1 cellular context compared by ENCODE assay signal in the genomic region with DNA sequence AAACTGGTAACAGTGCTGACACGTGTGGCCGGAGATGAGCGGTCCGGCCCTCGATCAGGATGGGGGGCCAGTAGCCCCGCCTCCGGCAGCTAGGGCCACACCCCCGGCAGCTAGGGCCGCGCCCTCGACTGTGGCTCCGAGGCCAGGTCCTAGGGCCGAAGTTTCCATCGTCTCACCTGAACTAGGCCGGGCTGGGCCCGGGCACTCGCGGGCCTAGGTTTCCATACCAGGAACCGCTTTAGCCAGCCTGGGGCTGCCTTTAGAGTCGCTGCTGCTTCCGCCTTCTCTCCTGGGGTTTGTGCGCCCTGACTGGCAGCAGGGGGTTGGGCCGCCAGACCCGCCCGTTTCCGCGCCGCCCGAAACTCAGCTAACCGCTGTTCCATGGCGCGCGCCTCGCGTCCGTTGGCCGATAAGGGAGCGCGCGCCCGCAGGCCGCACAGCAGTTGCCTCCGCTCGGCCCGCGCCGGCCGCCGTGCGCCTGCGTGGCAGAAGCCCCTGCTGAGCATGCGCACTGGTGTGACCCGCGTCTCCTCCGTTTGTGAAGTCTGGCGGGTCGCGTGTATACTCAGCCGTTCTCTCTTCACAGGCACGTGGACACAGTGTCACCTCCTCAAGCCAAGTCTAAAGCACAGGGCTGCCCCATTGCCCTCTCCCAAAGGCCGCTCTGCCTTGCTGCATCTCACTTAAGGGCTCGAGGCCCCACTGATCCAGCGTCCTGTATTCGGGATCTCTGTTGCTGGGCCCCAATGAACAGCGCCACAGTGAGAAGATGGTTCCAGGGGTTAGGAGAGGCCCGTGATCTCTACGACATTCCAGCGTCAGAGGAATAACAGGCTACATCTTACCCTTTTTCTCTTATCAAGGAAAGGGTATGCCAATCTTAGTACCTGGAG.
TF ChIP-seq lines count a peak whose summit lies in the region.

Gene SAYSD1, minus strand, starts transcription at position 480 of the 893 bp plus-strand sequence. Its CDS starts 97 bp downstream, at position 383.

TF ChIP-seq in HepG2, 621 proteins besides CTCF, POLR2A, EP300 and RAD21 (continued from another document and continues in another):
- peak; percentile 96 for TF ChIP-seq ZBTB4 (CRISPR knock-in tag; IDR thresholded peaks at IDR 0.05; ENCODE audit: borderline replicate concordance)
- TF ChIP-seq ZBTB20 (CRISPR knock-in tag; IDR thresholded peaks at IDR 0.05; ENCODE audit: borderline replicate concordance, low read depth): peak; percentile 92
- TF ChIP-seq, protein P1, sequence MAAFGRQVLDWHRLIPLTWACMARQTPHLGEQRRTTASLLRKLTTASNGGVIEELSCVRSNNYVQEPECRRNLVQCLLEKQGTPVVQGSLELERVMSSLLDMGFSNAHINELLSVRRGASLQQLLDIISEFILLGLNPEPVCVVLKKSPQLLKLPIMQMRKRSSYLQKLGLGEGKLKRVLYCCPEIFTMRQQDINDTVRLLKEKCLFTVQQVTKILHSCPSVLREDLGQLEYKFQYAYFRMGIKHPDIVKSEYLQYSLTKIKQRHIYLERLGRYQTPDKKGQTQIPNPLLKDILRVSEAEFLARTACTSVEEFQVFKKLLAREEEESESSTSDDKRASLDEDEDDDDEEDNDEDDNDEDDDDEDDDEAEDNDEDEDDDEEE (CRISPR knock-in tag; IDR thresholded peaks at IDR 0.05): peak; percentile 98
- peak; percentile 90 for TF ChIP-seq HIVEP1 (CRISPR knock-in tag; IDR thresholded peaks at IDR 0.05)
- peak; percentile 91 for TF ChIP-seq ZNF343 (CRISPR knock-in tag; IDR thresholded peaks at IDR 0.05)
- TF ChIP-seq TBX2 (CRISPR knock-in tag; IDR thresholded peaks at IDR 0.05; ENCODE audit: borderline replicate concordance): peak; percentile 85
- TF ChIP-seq ZNF564 (CRISPR knock-in tag; IDR thresholded peaks at IDR 0.05): peak; percentile 84
- TF ChIP-seq ZNF160 (CRISPR knock-in tag; IDR thresholded peaks at IDR 0.05): peak; percentile 93; the same call in 1 of the 2 replicates
- TF ChIP-seq FOSL2 (CRISPR knock-in tag; IDR thresholded peaks at IDR 0.05): peak; percentile 20; the same call in 1 of the 2 replicates
- TF ChIP-seq UBTF (CRISPR knock-in tag; IDR thresholded peaks at IDR 0.05): peak; percentile 93
- peak; percentile 49; the same call in 1 of the 2 replicates for TF ChIP-seq ZNF3 (CRISPR knock-in tag; IDR thresholded peaks at IDR 0.05)
- no peak for TF ChIP-seq HNRNPH1 (optimal IDR thresholded peaks at IDR 0.05; ENCODE audit: low read depth, low read length)
- TF ChIP-seq NFKB2 (CRISPR knock-in tag; IDR thresholded peaks at IDR 0.05; ENCODE audit: borderline replicate concordance): peak; percentile 99
- TF ChIP-seq ZNF746 (CRISPR knock-in tag; IDR thresholded peaks at IDR 0.05): peak; percentile 84
- peak; percentile 79; the same call in 1 of the 2 replicates for TF ChIP-seq ZNF280D (CRISPR knock-in tag; IDR thresholded peaks at IDR 0.05)
- peak; percentile 97 for TF ChIP-seq ZNF616 (CRISPR knock-in tag; IDR thresholded peaks at IDR 0.05; ENCODE audit: low read depth)
- TF ChIP-seq ZEB1 (IDR thresholded peaks at IDR 0.05; ENCODE audit: insufficient replicate concordance, low read depth): peak; percentile 80
- no peak; the same call in 1 of the 2 replicates for TF ChIP-seq ZNF512 (CRISPR knock-in tag; IDR thresholded peaks at IDR 0.05)
- no peak for TF ChIP-seq PHB2 (IDR thresholded peaks at IDR 0.05; ENCODE audit: partially characterized antibody)
- TF ChIP-seq RBM22 (optimal IDR thresholded peaks at IDR 0.05; ENCODE audit: low read length): no peak
- TF ChIP-seq ZNF720 (CRISPR knock-in tag; IDR thresholded peaks at IDR 0.05): no peak
- TF ChIP-seq, protein P2, sequence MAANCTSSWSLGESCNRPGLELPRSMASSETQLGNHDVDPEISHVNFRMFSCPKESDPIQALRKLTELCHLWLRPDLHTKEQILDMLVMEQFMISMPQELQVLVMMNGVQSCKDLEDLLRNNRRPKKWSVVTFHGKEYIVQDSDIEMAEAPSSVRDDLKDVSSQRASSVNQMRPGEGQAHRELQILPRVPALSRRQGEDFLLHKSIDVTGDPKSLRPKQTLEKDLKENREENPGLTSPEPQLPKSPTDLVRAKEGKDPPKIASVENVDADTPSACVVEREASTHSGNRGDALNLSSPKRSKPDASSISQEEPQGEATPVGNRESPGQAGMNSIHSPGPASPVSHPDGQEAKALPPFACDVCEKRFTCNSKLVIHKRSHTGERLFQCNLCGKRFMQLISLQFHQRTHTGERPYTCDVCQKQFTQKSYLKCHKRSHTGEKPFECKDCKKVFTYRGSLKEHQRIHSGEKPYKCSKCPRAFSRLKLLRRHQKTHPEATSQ (CRISPR knock-in tag; IDR thresholded peaks at IDR 0.05; ENCODE audit: borderline replicate concordance): peak; percentile 87; the same call in 1 of the 2 replicates
- TF ChIP-seq ZNF780A (CRISPR knock-in tag; IDR thresholded peaks at IDR 0.05): peak; percentile 83; the same call in 1 of the 2 replicates
- TF ChIP-seq ZNF484 (CRISPR knock-in tag; IDR thresholded peaks at IDR 0.05; ENCODE audit: borderline replicate concordance, low read depth): peak; percentile 94; the same call in 1 of the 2 replicates
- peak; percentile 30; the same call in 1 of the 2 replicates for TF ChIP-seq SP5 (CRISPR knock-in tag; IDR thresholded peaks at IDR 0.05; ENCODE audit: borderline replicate concordance, low read depth)
- TF ChIP-seq BCLAF1 (IDR thresholded peaks at IDR 0.05): no peak
- TF ChIP-seq ZFP37 (CRISPR knock-in tag; IDR thresholded peaks at IDR 0.05; ENCODE audit: borderline replicate concordance): peak; percentile 96
- TF ChIP-seq PATZ1 (CRISPR knock-in tag; IDR thresholded peaks at IDR 0.05): peak; percentile 89
